1 cellular context compared by ENCODE assay signal in genomic region chr4:119030536-119030890, GRCh38.
TF ChIP-seq lines count a peak whose summit lies in the region.

No MANE protein-coding gene starts in this region.

TF ChIP-seq in IMR-90, 13 proteins besides CTCF, POLR2A, EP300 and RAD21 (continued from another document):
- TF ChIP-seq ELK1 (IDR thresholded peaks at IDR 0.05; ENCODE audit: borderline replicate concordance, low read depth, low read length), result no peak
- no peak for TF ChIP-seq FOS (IDR thresholded peaks at IDR 0.05; ENCODE audit: low read depth, low read length)
- no peak for TF ChIP-seq RCOR1 (IDR thresholded peaks at IDR 0.05; ENCODE audit: insufficient replicate concordance, low read length)
- no peak for TF ChIP-seq CHD1 (IDR thresholded peaks at IDR 0.05; ENCODE audit: low read depth, low read length)
- no peak for TF ChIP-seq BHLHE40 (IDR thresholded peaks at IDR 0.05; ENCODE audit: low read depth, low read length)
- no peak for TF ChIP-seq MAFK (IDR thresholded peaks at IDR 0.05; ENCODE audit: low read depth, low read length)
- TF ChIP-seq MXI1 (IDR thresholded peaks at IDR 0.05; ENCODE audit: borderline replicate concordance, low read depth, low read length), result no peak
- TF ChIP-seq MAZ (IDR thresholded peaks at IDR 0.05; ENCODE audit: borderline replicate concordance, low read depth, low read length), result no peak
